ENCODE assay signal across 8 cellular contexts in the genomic region with DNA sequence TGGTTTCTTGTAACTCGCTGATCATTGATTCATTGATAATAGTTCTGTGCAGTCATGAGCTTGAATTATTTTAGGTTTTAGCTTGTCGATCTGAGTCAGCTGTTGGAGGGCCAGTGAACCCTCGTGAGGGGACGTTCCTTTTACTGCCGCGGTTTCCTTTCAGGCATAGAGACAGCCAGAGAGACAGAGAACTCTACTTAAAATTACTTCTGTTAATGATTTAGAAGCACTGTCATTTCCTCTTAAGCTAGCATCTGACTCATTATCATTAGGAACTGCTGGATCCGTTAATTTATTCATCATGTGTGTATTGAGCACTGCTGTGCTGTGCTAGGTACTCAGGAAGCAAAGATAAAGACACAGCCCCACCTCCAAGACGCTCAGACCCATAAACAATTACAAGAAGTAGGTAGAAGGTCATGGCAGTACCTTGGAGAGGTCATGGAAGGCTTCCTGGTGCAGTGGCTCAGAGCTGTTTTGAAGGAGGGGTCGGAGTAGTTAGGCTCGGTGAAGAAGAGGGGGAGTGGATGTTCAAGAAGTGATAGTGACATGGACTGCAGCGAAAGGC. TPM values are rescaled to one million over a fixed set of nuclear protein-coding genes. Genes with fewer than 3 reads are reported as not detected.
A peak's percentile ranks its signal among the peaks of the same experiment; 100 is the strongest.
DNase-seq lines count a peak whose midpoint lies in the region; ATAC-seq and TF ChIP-seq lines count a peak whose summit lies in the region.

No MANE protein-coding gene starts in this region.

- DNase-seq in CD4-positive, alpha-beta T cell, result peak in 7 of 10 experiments; percentile 17 to 45 (median 32)
- DNase-seq in M059J (ENCODE audit: low read depth) (peak; percentile 53), lung (ENCODE audit: low spot score) (no peak), HPDE6-E6E7 (ENCODE audit: extremely low spot score) (no peak), NCI-H446 treated with DMSO at 0.1 percent for 48 hours (lab: John Stamatoyannopoulos, UW) (no peak), NCI-H1092 (lab: John Stamatoyannopoulos, UW) (no peak)

- peaks cover 21% of the 10 kb centered on the region for H3K36me3 Mint-ChIP-seq in CD4-positive, alpha-beta T cell (ENCODE audit: low read depth)
- H3K36me3 Mint-ChIP-seq in activated naive CD8-positive, alpha-beta T cell, result peaks cover 15% of the 10 kb centered on the region

- TF ChIP-seq CTCF in CD4-positive, alpha-beta T cell (IDR thresholded peaks at IDR 0.05), result no peak
- TF ChIP-seq CTCF in lung (IDR thresholded peaks at IDR 0.05; ENCODE audit: control extremely low read depth, extremely low read depth), result no peak

- WGBS in lung, 2 donors, result 27 to 35% methylated on average over 11 of the region's 11 CpGs

- no peaks in the 10 kb centered on the region for H3K9me3 ChIP-seq in CD4-positive, alpha-beta T cell (ENCODE audit: control insufficient read depth, low read length)
- no peaks in the 10 kb centered on the region for H3K9me3 ChIP-seq in lung (ENCODE audit: control insufficient read depth in 2 of 2, insufficient read depth in 1 of 2, low read length in 1 of 2)

- H3K4me1 ChIP-seq in lung (ENCODE audit: control insufficient read depth in 2 of 2, insufficient read depth in 2 of 2, low read length in 2 of 2), result peaks cover 12 to 36% of the 10 kb centered on the region in 2 donors

- ATAC-seq in CD4-positive, alpha-beta T cell (ENCODE audit: poor library complexity), result peak; percentile 74
- ATAC-seq in lung (ENCODE audit: insufficient read depth, low FRiP score) (no peak), GM21390 (IDR thresholded peaks at IDR 0.05; ENCODE audit: unreplicated experiment) (no peak)

- H3K4me3 ChIP-seq in lung, result no peak overlapping the region

- intact Hi-C loops in CD4-positive, alpha-beta T cell (cut with DNase I, micrococcal nuclease), result loop anchor here (5.0 kb wide), 2 partner anchors 36 to 41 kb away; no protein-coding TSS in a partner anchor

- CTCF ChIA-PET in CD4-positive, alpha-beta T cell (lab: Charles Lee), result interaction anchor here (0.7 to 4.0 kb wide), 4 partner anchors 19 to 131 kb away, joined by 3 to 23 read pairs (median 12); no protein-coding TSS in a partner anchor

- POLR2A ChIA-PET in CD4-positive, alpha-beta T cell (lab: Charles Lee), result interaction anchor here (0.6 to 2.4 kb wide), 8 partner anchors 21 to 125 kb away, joined by 3 to 6 read pairs (median 4); no protein-coding TSS in a partner anchor

- no peaks in the 10 kb centered on the region for H3K27me3 Mint-ChIP-seq in CD4-positive, alpha-beta T cell
- no peaks in the 10 kb centered on the region for H3K27me3 Mint-ChIP-seq in activated naive CD8-positive, alpha-beta T cell

- H3K27me3 ChIP-seq in CD4-positive, alpha-beta T cell (ENCODE audit: control insufficient read depth, insufficient read depth, low read length), result no peaks in the 10 kb centered on the region
- no peaks in the 10 kb centered on the region for H3K27me3 ChIP-seq in lung (ENCODE audit: control insufficient read depth, insufficient read depth)

- H3K36me3 ChIP-seq in lung (ENCODE audit: control insufficient read depth in 2 of 2, insufficient read depth in 2 of 2, low read length in 2 of 2), result no peaks in the 10 kb centered on the region

- H3K4me3 Mint-ChIP-seq in CD4-positive, alpha-beta T cell, result peak overlapping the region; percentile 66
- H3K4me3 Mint-ChIP-seq in activated naive CD8-positive, alpha-beta T cell, result peak overlapping the region; percentile 97

- H3K4me1 Mint-ChIP-seq in CD4-positive, alpha-beta T cell (ENCODE audit: low read depth), result peaks cover 64% of the 10 kb centered on the region
- peaks cover 72% of the 10 kb centered on the region for H3K4me1 Mint-ChIP-seq in activated naive CD8-positive, alpha-beta T cell (ENCODE audit: low read depth)

- peak overlapping the region; percentile 75 for H3K27ac Mint-ChIP-seq in CD4-positive, alpha-beta T cell
- peak overlapping the region; percentile 98 for H3K27ac Mint-ChIP-seq in activated naive CD8-positive, alpha-beta T cell

- H3K9me3 Mint-ChIP-seq in CD4-positive, alpha-beta T cell, result no peaks in the 10 kb centered on the region
- H3K9me3 Mint-ChIP-seq in activated naive CD8-positive, alpha-beta T cell (ENCODE audit: low read depth), result no peaks in the 10 kb centered on the region

- peak overlapping the region; percentile 53 for H3K27ac ChIP-seq in CD4-positive, alpha-beta T cell (ENCODE audit: low read depth, low read length)
- H3K27ac ChIP-seq in lung (ENCODE audit: low read depth in 1 of 2, low read length in 1 of 2), result peak overlapping the region; percentile 63 to 90

RNA-seq across cellular contexts. Expression of a gene that starts 3.2 kb away (rescaled TPM):
- total RNA-seq in CD4-positive, alpha-beta T cell, result 10 to 100 TPM; 40.9 to 45.3 TPM
- total RNA-seq in M059J (2014; rRNA removed; shearing (Covaris generic)), result 26.2 and 32.3 TPM in 2 replicates
- 100 to 1,000 TPM in 1 of 2 donors, 10 to 100 TPM in 1; 90.6 to 104 TPM for total RNA-seq in lung
- 10 to 100 TPM; 44.9 to 98.0 TPM for polyA plus RNA-seq in lung

RNA-seq across cellular contexts. Expression of a gene that starts 21.8 kb away (rescaled TPM):
- total RNA-seq in CD4-positive, alpha-beta T cell, result 100 to 1,000 TPM; 414 to 427 TPM
- 26.6 and 39.3 TPM in 2 replicates for total RNA-seq in M059J (2014; rRNA removed; shearing (Covaris generic))
- total RNA-seq in lung, result 10 to 100 TPM; 65.8 to 83.8 TPM
- 100 to 1,000 TPM; 143 to 545 TPM for polyA plus RNA-seq in lung

Comparison
In these comparisons a context has a peak if more than half of its experiments do, and no peak if none do; other contexts are left out.
1. DNase-seq: peak in CD4-positive, alpha-beta T cell (7 of 10) and M059J (single experiment); none in lung (single experiment), HPDE6-E6E7 (single experiment), NCI-H446 treated with DMSO at 0.1 percent for 48 hours (single experiment) and NCI-H1092 (single experiment).
2. RNA of a gene that starts 21.8 kb away (total RNA-seq): 414 to 427 TPM in CD4-positive, alpha-beta T cell; 65.8 to 83.8 TPM in lung and 26.6 to 39.3 TPM in M059J; every median in the first group is over 4 times any median in the second.